ENCODE assay signal across 8 cellular contexts in genomic region chr12:122421815-122422737, GRCh38. TPM values are rescaled to one million over a fixed set of nuclear protein-coding genes. Genes with fewer than 3 reads are reported as not detected.
DNase-seq lines count a peak whose midpoint lies in the region; ATAC-seq and TF ChIP-seq lines count a peak whose summit lies in the region.

TSS of gene CLIP1 (minus strand) at chr12:122422669. CDS start at chr12:122380452, 42,217 bp downstream.

- H3K9me3 ChIP-seq in IMR-90 (ENCODE audit: control insufficient read depth, insufficient read depth, low read length) (no peaks in the 10 kb centered on the region), psoas muscle (no peaks in the 10 kb centered on the region)

- H3K9ac ChIP-seq in IMR-90 (ENCODE audit: low read depth, low read length), result peak within 1 kb of the TSS; percentile 99

- peak within 1 kb of the TSS; percentile 95 for H3K4me2 ChIP-seq in IMR-90 (ENCODE audit: low read depth, low read length)

- peak within 1 kb of the TSS; percentile 62 to 86 for H4K8ac ChIP-seq in IMR-90 (ENCODE audit: low read depth in 2 of 2, low read length in 2 of 2)

- 0% methylated on average over 54 of the region's 120 CpGs; no CpG with 5 or more reads in 1 of the 2 experiments for WGBS in IMR-90 (ENCODE audit: extremely low coverage in 2 of 2, insufficient read length in 1 of 2), 2 experiments
- 0 to 1% (median 0%) methylated on average over 50 to 120 of the region's 120 CpGs for WGBS in adipose tissue, 3 donors
- WGBS in psoas muscle, 3 donors, result 0% methylated on average over 38 to 114 of the region's 120 CpGs

- dilution Hi-C loops in IMR-90 (cut with HindIII; ENCODE audit: low sequenced_read_pairs, unreplicated experiment), result no loop called here

- H3K23ac ChIP-seq in IMR-90 (ENCODE audit: low read depth, low read length), result peak within 1 kb of the TSS; percentile 93

- peak within 1 kb of the TSS; percentile 61 for H4K5ac ChIP-seq in IMR-90 (ENCODE audit: low read depth, low read length)

- peak; percentile 44 for ATAC-seq in GM21360 (IDR thresholded peaks at IDR 0.05; ENCODE audit: unreplicated experiment)
- ATAC-seq in IMR-90 (ENCODE audit: low read depth), result peak; percentile 80
- peak; percentile 88 to 90 for ATAC-seq in left cardiac atrium
- ATAC-seq in psoas muscle, result peak; percentile 79 to 84 (median 82)

- H3K36me3 ChIP-seq in IMR-90 (ENCODE audit: control insufficient read depth, insufficient read depth, low read length), result no peaks in the 10 kb centered on the region
- peaks cover 0 to 1% of the 10 kb centered on the region in 2 donors for H3K36me3 ChIP-seq in psoas muscle (ENCODE audit: insufficient read depth in 1 of 2, low read depth in 1 of 2)

- peak within 1 kb of the TSS; percentile 83; the same call in 2 of the 3 replicates for H2BK15ac ChIP-seq in IMR-90 (ENCODE audit: low read depth, low read length)

- H3K14ac ChIP-seq in IMR-90 (replicated peaks; ENCODE audit: low read depth, low read length), result peak within 1 kb of the TSS; percentile 99

- H3K27ac ChIP-seq in IMR-90 (ENCODE audit: insufficient read depth, low read length) (peak within 1 kb of the TSS; percentile 98), adipose tissue (ENCODE audit: low read depth, low read length) (peak within 1 kb of the TSS; percentile 94), psoas muscle (peak within 1 kb of the TSS; percentile 97)

- H2BK120ac ChIP-seq in IMR-90 (ENCODE audit: low read depth, low read length), result peak within 1 kb of the TSS; percentile 86

- intact Hi-C loops in IMR-90 (cut with micrococcal nuclease), result loop anchor here (1.0 kb wide), 2 partner anchors 22 to 49 kb away; no protein-coding TSS in a partner anchor
- intact Hi-C loops in left cardiac atrium (cut with DNase I), result loop anchor here in 1 of 2 donors (10.0 kb wide), 1 partner anchor 77 kb away; no protein-coding TSS in a partner anchor
- intact Hi-C loops in psoas muscle (cut with DNase I), result loop anchor here (1.0 to 5.0 kb wide), 4 partner anchors 19 to 49 kb away; no protein-coding TSS in a partner anchor

- POLR2A ChIA-PET in IMR-90 (lab: Charles Lee; ENCODE audit: unreplicated experiment), result interaction anchor here (1.6 kb wide), 1 partner anchor 22 kb away, joined by 6 read pairs; no protein-coding TSS in a partner anchor

- peaks cover 0 to 53% of the 10 kb centered on the region in 2 experiments; a peak in 2 of 4 replicates for H3K79me1 ChIP-seq in IMR-90 (ENCODE audit: low read depth in 1 of 2, low read length in 2 of 2)

- peaks cover 4% of the 10 kb centered on the region for H3K9me1 ChIP-seq in IMR-90 (ENCODE audit: insufficient read depth, low read length)

- H2BK20ac ChIP-seq in IMR-90 (ENCODE audit: low read depth, low read length), result peak within 1 kb of the TSS; percentile 50

- no TSS peak for BruUV-seq in IMR-90 (replicated peaks; lab: Mats Ljungman, UMichigan)

- TF ChIP-seq RAD21 in IMR-90 (IDR thresholded peaks at IDR 0.05; ENCODE audit: low read length), result peak; percentile 64

- H3K18ac ChIP-seq in IMR-90 (ENCODE audit: low read depth, low read length), result peak within 1 kb of the TSS; percentile 91

- peaks cover 28% of the 10 kb centered on the region for H4K20me1 ChIP-seq in IMR-90 (ENCODE audit: insufficient read depth, low read length)

- peak within 1 kb of the TSS; percentile 97 for H2AFZ ChIP-seq in IMR-90 (replicated peaks; ENCODE audit: low read length, poor library complexity)

- H2BK5ac ChIP-seq in IMR-90 (ENCODE audit: low read depth, low read length, poor library complexity, severe bottlenecking), result peak within 1 kb of the TSS; percentile 93

- peak within 1 kb of the TSS; percentile 98 for H2AK9ac ChIP-seq in IMR-90 (replicated peaks; ENCODE audit: low read depth, low read length, poor library complexity)

- H3K4me1 ChIP-seq in IMR-90 (ENCODE audit: control insufficient read depth, insufficient read depth, low read length), result peaks cover 10% of the 10 kb centered on the region
- peaks cover 34% of the 10 kb centered on the region for H3K4me1 ChIP-seq in psoas muscle

- H3K27me3 ChIP-seq in IMR-90 (ENCODE audit: control insufficient read depth, insufficient read depth, low read length), result no peaks in the 10 kb centered on the region
- no peaks in the 10 kb centered on the region for H3K27me3 ChIP-seq in psoas muscle (ENCODE audit: insufficient read depth in 3 of 3, low read length in 2 of 3)

- peak within 1 kb of the TSS; percentile 86 for H3K4me3 ChIP-seq in IMR-90 (ENCODE audit: insufficient read depth, low read depth, low read length)
- peak within 1 kb of the TSS; percentile 75 for H3K4me3 ChIP-seq in psoas muscle

- DNase-seq in DMS53 (lab: John Stamatoyannopoulos, UW) (peak; percentile 87), IMR-90 (peak; percentile 65), SW 1271 (lab: John Stamatoyannopoulos, UW) (peak; percentile 16 to 58), left cardiac atrium (peak; percentile 72), psoas muscle (peak; percentile 80 to 92), dedifferentiated amniotic fluid mesenchymal stem cell (ENCODE audit: extremely low spot score) (no peak)

- H3K4ac ChIP-seq in IMR-90 (ENCODE audit: low read depth, low read length), result peak within 1 kb of the TSS; percentile 95

- TF ChIP-seq CTCF in IMR-90 (conservative IDR thresholded peaks at IDR 0.05; ENCODE audit: low read depth, low read length) (peak; percentile 53), psoas muscle (IDR thresholded peaks at IDR 0.05) (peak; percentile 47)

- peak within 1 kb of the TSS; percentile 88 for H4K91ac ChIP-seq in IMR-90 (ENCODE audit: insufficient read depth, low read depth, low read length)

- H3K56ac ChIP-seq in IMR-90 (ENCODE audit: extremely low read depth, insufficient read depth, low read length), result peak within 1 kb of the TSS; percentile 94

- CTCF ChIA-PET in IMR-90 (lab: Yijun Ruan, JAX), result interaction anchor here (1.0 kb wide), 1 partner anchor 22 kb away, joined by 7 read pairs; no protein-coding TSS in a partner anchor

- TF ChIP-seq POLR2A in IMR-90 (IDR thresholded peaks at IDR 0.05; ENCODE audit: low read depth, low read length), result peak; percentile 75

- in situ Hi-C loops in IMR-90 (cut with MboI; ENCODE audit: low sequenced_read_pairs), result no loop called here

- peak within 1 kb of the TSS; percentile 92 for H2AK5ac ChIP-seq in IMR-90 (ENCODE audit: low read depth, low read length)

TF ChIP-seq in IMR-90, 13 proteins besides CTCF, POLR2A, EP300 and RAD21:
- peak; percentile 35; the same call in 1 of the 2 replicates for TF ChIP-seq MAZ (IDR thresholded peaks at IDR 0.05; ENCODE audit: borderline replicate concordance, low read depth, low read length)
- TF ChIP-seq SMC3 (IDR thresholded peaks at IDR 0.05; ENCODE audit: low read depth, low read length), result peak; percentile 24; the same call in 1 of the 2 replicates
- TF ChIP-seq RFX5 (IDR thresholded peaks at IDR 0.05; ENCODE audit: low read depth, low read length), result no peak

RNA-seq across cellular contexts. Expression of gene CLIP1, which starts in this region (rescaled TPM):
- total RNA-seq in IMR-90 (2012; rRNA removed) (54.8 and 58.9 TPM in 2 replicates), left cardiac atrium (100 to 1,000 TPM; 101 to 124 TPM), psoas muscle (100 to 1,000 TPM; 458 to 639 (median 574) TPM)
- polyA plus RNA-seq in IMR-90 (2012; rRNA removed) (35.6 and 38.0 TPM in 2 replicates), adipose tissue (10 to 100 TPM; 11.9 to 29.0 (median 26.0) TPM), psoas muscle (100 to 1,000 TPM; 235 to 290 (median 241) TPM)
- polyA plus RNA-seq in IMR-90 (2012; cell fraction: cytosol; rRNA removed), result 14.5 and 24.5 TPM in 2 replicates
- 33.5 and 72.7 TPM in 2 replicates for polyA plus RNA-seq in IMR-90 (2012; cell fraction: nucleus; rRNA removed; ENCODE audit: low replicate concordance)
